In genomic region chr1:236604218-236605029, GRCh38 we compare ENCODE assay signal across 1 cellular context.
A peak's percentile ranks its signal among the peaks of the same experiment; 100 is the strongest.
TF ChIP-seq lines count a peak whose summit lies in the region.

A gene with protein sequence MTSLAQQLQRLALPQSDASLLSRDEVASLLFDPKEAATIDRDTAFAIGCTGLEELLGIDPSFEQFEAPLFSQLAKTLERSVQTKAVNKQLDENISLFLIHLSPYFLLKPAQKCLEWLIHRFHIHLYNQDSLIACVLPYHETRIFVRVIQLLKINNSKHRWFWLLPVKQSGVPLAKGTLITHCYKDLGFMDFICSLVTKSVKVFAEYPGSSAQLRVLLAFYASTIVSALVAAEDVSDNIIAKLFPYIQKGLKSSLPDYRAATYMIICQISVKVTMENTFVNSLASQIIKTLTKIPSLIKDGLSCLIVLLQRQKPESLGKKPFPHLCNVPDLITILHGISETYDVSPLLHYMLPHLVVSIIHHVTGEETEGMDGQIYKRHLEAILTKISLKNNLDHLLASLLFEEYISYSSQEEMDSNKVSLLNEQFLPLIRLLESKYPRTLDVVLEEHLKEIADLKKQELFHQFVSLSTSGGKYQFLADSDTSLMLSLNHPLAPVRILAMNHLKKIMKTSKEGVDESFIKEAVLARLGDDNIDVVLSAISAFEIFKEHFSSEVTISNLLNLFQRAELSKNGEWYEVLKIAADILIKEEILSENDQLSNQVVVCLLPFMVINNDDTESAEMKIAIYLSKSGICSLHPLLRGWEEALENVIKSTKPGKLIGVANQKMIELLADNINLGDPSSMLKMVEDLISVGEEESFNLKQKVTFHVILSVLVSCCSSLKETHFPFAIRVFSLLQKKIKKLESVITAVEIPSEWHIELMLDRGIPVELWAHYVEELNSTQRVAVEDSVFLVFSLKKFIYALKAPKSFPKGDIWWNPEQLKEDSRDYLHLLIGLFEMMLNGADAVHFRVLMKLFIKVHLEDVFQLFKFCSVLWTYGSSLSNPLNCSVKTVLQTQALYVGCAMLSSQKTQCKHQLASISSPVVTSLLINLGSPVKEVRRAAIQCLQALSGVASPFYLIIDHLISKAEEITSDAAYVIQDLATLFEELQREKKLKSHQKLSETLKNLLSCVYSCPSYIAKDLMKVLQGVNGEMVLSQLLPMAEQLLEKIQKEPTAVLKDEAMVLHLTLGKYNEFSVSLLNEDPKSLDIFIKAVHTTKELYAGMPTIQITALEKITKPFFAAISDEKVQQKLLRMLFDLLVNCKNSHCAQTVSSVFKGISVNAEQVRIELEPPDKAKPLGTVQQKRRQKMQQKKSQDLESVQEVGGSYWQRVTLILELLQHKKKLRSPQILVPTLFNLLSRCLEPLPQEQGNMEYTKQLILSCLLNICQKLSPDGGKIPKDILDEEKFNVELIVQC (N-terminal part only) (minus strand): TSS chr1:236604516. CDS start chr1:236604095, 421 bp downstream.

TF ChIP-seq in K562, 482 proteins besides CTCF, POLR2A, EP300 and RAD21 (continued from another document and continues in another):
- TF ChIP-seq, protein P1, sequence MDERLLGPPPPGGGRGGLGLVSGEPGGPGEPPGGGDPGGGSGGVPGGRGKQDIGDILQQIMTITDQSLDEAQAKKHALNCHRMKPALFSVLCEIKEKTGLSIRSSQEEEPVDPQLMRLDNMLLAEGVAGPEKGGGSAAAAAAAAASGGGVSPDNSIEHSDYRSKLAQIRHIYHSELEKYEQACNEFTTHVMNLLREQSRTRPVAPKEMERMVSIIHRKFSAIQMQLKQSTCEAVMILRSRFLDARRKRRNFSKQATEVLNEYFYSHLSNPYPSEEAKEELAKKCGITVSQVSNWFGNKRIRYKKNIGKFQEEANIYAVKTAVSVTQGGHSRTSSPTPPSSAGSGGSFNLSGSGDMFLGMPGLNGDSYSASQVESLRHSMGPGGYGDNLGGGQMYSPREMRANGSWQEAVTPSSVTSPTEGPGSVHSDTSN (CRISPR knock-in tag; IDR thresholded peaks at IDR 0.05; ENCODE audit: low read depth) = no peak
- TF ChIP-seq, protein P1 (tag; conservative IDR thresholded peaks at IDR 0.05; ENCODE audit: low read depth) = peak; percentile 36; the same call in 1 of the 2 replicates
- TF ChIP-seq TBL1XR1 (IDR thresholded peaks at IDR 0.05; ENCODE audit: low read length in 2 of 2) = peak in 1 of 2 experiments; percentile 77; a peak in 3 of 4 replicates
- no peak for TF ChIP-seq ZBTB12 (CRISPR knock-in tag; IDR thresholded peaks at IDR 0.05)
- no peak for TF ChIP-seq NFYB (IDR thresholded peaks at IDR 0.05; ENCODE audit: extremely low read depth, insufficient read length)
- TF ChIP-seq CREB3L1 (IDR thresholded peaks at IDR 0.05; ENCODE audit: borderline replicate concordance, low read depth) = no peak
- TF ChIP-seq YY1 (IDR thresholded peaks at IDR 0.05; ENCODE audit: borderline replicate concordance in 1 of 3, control insufficient read depth in 1 of 3, extremely low read depth in 1 of 3, insufficient read depth in 3 of 3, insufficient read length in 1 of 3, insufficient replicate concordance in 2 of 3, low read depth in 1 of 3, low read length in 2 of 3) = peak in 1 of 3 experiments; percentile 56
- TF ChIP-seq TARDBP (IDR thresholded peaks at IDR 0.05) = no peak
- TF ChIP-seq PCBP2 (IDR thresholded peaks at IDR 0.05; ENCODE audit: low read depth, low read length, poor library complexity, severe bottlenecking) = no peak
- TF ChIP-seq ATF2 (CRISPR knock-in tag; IDR thresholded peaks at IDR 0.05) = no peak
- TF ChIP-seq ZNF592 (IDR thresholded peaks at IDR 0.05) = peak; percentile 60
- TF ChIP-seq TAL1 (IDR thresholded peaks at IDR 0.05) = no peak
- no peak; the same call in 1 of the 2 replicates for TF ChIP-seq ATF1 (CRISPR knock-in tag; IDR thresholded peaks at IDR 0.05)
- peak; percentile 80 for TF ChIP-seq ATF1 (tag; IDR thresholded peaks at IDR 0.05)
- TF ChIP-seq MBD2 (IDR thresholded peaks at IDR 0.05; ENCODE audit: borderline replicate concordance, low read depth) = no peak; the same call in 1 of the 2 replicates
- TF ChIP-seq ZNF695 (CRISPR knock-in tag; IDR thresholded peaks at IDR 0.05) = no peak
- TF ChIP-seq ZEB2 (IDR thresholded peaks at IDR 0.05) = no peak
- TF ChIP-seq RCOR1 (IDR thresholded peaks at IDR 0.05; ENCODE audit: borderline replicate concordance in 1 of 2, low read depth in 2 of 2, low read length in 2 of 2) = peak in 1 of 2 experiments; percentile 67; a peak in 2 of 4 replicates
- TF ChIP-seq U2AF1 (optimal IDR thresholded peaks at IDR 0.05; ENCODE audit: low read depth, low read length) = no peak
- TF ChIP-seq SIRT6 (IDR thresholded peaks at IDR 0.05; ENCODE audit: low read depth, low read length) = no peak
- TF ChIP-seq EP400 (IDR thresholded peaks at IDR 0.05) = peak; percentile 98
- peak; percentile 83 for TF ChIP-seq TAF1 (IDR thresholded peaks at IDR 0.05; ENCODE audit: control insufficient read depth, extremely low read depth, insufficient read depth, low read length, severe bottlenecking)
- TF ChIP-seq, protein P2, sequence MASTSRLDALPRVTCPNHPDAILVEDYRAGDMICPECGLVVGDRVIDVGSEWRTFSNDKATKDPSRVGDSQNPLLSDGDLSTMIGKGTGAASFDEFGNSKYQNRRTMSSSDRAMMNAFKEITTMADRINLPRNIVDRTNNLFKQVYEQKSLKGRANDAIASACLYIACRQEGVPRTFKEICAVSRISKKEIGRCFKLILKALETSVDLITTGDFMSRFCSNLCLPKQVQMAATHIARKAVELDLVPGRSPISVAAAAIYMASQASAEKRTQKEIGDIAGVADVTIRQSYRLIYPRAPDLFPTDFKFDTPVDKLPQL (IDR thresholded peaks at IDR 0.05; ENCODE audit: extremely low read depth, insufficient read length) = no peak
- TF ChIP-seq BDP1 (IDR thresholded peaks at IDR 0.05; ENCODE audit: insufficient read depth, insufficient read length) = no peak
- TF ChIP-seq, protein P3, sequence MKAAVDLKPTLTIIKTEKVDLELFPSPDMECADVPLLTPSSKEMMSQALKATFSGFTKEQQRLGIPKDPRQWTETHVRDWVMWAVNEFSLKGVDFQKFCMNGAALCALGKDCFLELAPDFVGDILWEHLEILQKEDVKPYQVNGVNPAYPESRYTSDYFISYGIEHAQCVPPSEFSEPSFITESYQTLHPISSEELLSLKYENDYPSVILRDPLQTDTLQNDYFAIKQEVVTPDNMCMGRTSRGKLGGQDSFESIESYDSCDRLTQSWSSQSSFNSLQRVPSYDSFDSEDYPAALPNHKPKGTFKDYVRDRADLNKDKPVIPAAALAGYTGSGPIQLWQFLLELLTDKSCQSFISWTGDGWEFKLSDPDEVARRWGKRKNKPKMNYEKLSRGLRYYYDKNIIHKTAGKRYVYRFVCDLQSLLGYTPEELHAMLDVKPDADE (conservative IDR thresholded peaks at IDR 0.05; ENCODE audit: control insufficient read depth, low read depth, low read length) = peak; percentile 89
- TF ChIP-seq, protein P4, sequence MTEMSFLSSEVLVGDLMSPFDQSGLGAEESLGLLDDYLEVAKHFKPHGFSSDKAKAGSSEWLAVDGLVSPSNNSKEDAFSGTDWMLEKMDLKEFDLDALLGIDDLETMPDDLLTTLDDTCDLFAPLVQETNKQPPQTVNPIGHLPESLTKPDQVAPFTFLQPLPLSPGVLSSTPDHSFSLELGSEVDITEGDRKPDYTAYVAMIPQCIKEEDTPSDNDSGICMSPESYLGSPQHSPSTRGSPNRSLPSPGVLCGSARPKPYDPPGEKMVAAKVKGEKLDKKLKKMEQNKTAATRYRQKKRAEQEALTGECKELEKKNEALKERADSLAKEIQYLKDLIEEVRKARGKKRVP (CRISPR knock-in tag; IDR thresholded peaks at IDR 0.05) = 0 out of 2 replicates have a peak, but pooled peaks have one; percentile 8
- TF ChIP-seq, protein P5, sequence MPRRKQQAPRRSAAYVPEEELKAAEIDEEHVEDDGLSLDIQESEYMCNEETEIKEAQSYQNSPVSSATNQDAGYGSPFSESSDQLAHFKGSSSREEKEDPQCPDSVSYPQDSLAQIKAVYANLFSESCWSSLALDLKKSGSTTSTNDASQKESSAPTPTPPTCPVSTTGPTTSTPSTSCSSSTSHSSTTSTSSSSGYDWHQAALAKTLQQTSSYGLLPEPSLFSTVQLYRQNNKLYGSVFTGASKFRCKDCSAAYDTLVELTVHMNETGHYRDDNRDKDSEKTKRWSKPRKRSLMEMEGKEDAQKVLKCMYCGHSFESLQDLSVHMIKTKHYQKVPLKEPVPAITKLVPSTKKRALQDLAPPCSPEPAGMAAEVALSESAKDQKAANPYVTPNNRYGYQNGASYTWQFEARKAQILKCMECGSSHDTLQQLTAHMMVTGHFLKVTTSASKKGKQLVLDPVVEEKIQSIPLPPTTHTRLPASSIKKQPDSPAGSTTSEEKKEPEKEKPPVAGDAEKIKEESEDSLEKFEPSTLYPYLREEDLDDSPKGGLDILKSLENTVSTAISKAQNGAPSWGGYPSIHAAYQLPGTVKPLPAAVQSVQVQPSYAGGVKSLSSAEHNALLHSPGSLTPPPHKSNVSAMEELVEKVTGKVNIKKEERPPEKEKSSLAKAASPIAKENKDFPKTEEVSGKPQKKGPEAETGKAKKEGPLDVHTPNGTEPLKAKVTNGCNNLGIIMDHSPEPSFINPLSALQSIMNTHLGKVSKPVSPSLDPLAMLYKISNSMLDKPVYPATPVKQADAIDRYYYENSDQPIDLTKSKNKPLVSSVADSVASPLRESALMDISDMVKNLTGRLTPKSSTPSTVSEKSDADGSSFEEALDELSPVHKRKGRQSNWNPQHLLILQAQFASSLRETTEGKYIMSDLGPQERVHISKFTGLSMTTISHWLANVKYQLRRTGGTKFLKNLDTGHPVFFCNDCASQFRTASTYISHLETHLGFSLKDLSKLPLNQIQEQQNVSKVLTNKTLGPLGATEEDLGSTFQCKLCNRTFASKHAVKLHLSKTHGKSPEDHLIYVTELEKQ (CRISPR knock-in tag; IDR thresholded peaks at IDR 0.05) = peak; percentile 22; the same call in 1 of the 2 replicates
- TF ChIP-seq GATA2 (CRISPR knock-in tag; IDR thresholded peaks at IDR 0.05) = no peak
- TF ChIP-seq TOE1 (IDR thresholded peaks at IDR 0.05; ENCODE audit: borderline replicate concordance) = peak; percentile 99
- no peak for TF ChIP-seq TOE1 (CRISPR knock-in tag; IDR thresholded peaks at IDR 0.05; ENCODE audit: borderline replicate concordance, low read depth)
- peak; percentile 85 for TF ChIP-seq NEUROD1 (IDR thresholded peaks at IDR 0.05; ENCODE audit: borderline replicate concordance, low read depth, low read length, partially characterized antibody)
- TF ChIP-seq LARP7 (IDR thresholded peaks at IDR 0.05) = no peak
- peak; percentile 88 for TF ChIP-seq KLF16 (IDR thresholded peaks at IDR 0.05)
